Comparison of ENCODE assay signal across 1 cellular context in the genomic region with DNA sequence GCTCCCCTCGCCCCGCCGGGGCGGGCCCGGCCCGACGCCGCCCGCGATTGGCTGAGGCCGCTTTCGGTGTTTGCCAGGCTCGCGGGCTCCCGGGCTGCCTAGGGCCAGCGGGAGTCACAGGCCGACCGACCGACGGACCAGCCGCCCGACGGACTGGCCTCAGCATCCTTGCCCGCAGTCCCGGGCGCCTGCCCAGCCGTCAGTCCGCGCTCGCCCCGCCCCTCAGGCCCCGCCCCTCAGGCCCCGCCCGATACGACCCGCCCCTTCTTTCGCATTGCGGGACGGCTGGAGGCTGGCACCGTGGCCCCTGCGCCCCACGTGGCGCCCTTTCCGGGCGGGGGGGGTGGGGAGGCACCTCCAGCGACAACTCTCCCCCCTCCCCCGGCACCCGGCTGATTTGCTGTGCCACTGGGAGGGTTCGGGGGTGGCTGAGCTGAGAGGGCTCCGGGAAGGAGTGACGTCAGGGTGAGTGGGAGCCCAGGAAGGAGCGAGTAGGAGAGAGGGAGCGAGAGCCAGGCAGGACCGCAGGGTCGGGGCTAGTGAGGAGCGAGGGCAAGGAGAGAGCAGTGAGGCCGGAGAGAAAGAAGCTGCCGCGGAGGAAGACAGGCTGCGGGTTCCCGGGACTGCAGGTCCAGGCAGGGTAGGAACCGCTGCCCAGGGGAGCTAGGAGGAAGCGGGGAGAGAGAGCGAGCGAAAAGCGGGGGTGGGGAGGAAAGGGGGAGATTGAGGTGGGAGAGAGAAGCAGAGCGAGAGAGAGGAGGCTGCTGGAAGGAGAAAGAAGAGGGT.
TF ChIP-seq lines count a peak whose summit lies in the region.

ASPHD1 (plus strand) TSS at position 387 of the 786 bp plus-strand sequence. CDS start 484 bp downstream, outside the sequence.

TF ChIP-seq in HepG2, 621 proteins besides CTCF, POLR2A, EP300 and RAD21 (continued from another document):
- TF ChIP-seq MTF2 (CRISPR knock-in tag; IDR thresholded peaks at IDR 0.05; ENCODE audit: borderline replicate concordance), result no peak
- 0 out of 2 replicates have a peak, but pooled peaks have one; percentile 24 for TF ChIP-seq KDM6A (CRISPR knock-in tag; IDR thresholded peaks at IDR 0.05; ENCODE audit: low read depth)
- TF ChIP-seq TCF12 (IDR thresholded peaks at IDR 0.05), result no peak
- no peak for TF ChIP-seq TCF12 (CRISPR knock-in tag; IDR thresholded peaks at IDR 0.05)
- TF ChIP-seq NFRKB (IDR thresholded peaks at IDR 0.05), result no peak
- TF ChIP-seq GABPB1 (CRISPR knock-in tag; IDR thresholded peaks at IDR 0.05), result peak; percentile 73
- peak; percentile 93 for TF ChIP-seq ATF7-NPFF (CRISPR knock-in tag; IDR thresholded peaks at IDR 0.05; ENCODE audit: low read depth)
